ENCODE assay signal across 1 cellular context in the genomic region with DNA sequence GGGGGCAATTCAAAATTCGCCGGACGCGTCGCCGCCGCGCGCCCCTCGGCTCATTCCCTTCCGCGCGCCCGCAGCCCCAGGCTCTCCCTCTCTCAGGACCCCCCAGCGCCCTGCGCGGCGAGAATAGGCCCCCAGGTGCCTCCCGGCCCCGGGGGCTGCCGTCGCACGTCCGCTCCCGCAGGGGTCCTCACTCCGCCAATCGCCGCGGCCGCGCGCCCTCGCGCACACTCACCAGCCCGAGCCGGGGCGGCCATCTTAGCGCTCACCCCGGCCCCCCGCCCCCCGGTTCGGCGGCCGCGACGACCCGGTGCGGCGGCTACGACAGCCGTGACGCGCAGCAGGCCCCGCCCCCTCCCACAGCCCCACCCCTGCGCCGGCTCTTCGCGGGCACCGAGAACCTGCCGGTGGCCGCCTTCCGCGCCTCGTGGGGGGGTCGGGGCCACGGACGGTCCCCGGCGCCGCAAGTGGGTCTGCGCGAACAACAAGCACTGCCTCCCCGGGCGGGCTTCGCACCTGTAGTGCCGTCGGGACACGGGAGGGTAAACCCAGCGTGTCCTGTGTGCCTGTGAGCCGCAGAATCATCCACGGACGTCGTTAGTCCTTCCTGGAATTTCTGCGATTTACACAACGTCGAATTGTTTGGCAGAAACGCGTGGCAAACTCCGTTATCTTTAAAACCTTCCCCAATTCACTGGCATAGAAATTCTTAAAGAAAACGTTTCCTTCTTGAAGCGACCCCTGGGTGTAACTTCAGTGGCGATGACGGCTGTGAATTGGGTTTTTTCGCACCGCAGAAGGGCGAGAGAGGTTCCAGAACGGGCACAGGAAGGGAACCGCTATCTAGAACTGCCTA.
TF ChIP-seq lines count a peak whose summit lies in the region.

No MANE protein-coding gene starts in this region.

TF ChIP-seq in K562, 482 proteins besides CTCF, POLR2A, EP300 and RAD21 (continued from another document and continues in another):
- TF ChIP-seq, protein P1, sequence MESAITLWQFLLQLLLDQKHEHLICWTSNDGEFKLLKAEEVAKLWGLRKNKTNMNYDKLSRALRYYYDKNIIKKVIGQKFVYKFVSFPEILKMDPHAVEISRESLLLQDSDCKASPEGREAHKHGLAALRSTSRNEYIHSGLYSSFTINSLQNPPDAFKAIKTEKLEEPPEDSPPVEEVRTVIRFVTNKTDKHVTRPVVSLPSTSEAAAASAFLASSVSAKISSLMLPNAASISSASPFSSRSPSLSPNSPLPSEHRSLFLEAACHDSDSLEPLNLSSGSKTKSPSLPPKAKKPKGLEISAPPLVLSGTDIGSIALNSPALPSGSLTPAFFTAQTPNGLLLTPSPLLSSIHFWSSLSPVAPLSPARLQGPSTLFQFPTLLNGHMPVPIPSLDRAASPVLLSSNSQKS (CRISPR knock-in tag; IDR thresholded peaks at IDR 0.05): no peak
- TF ChIP-seq FOS (IDR thresholded peaks at IDR 0.05; ENCODE audit: extremely low read depth, insufficient read length) (no peak), KHSRP (IDR thresholded peaks at IDR 0.05) (no peak), ELF2 (CRISPR knock-in tag; IDR thresholded peaks at IDR 0.05) (no peak), CTBP1 (IDR thresholded peaks at IDR 0.05; ENCODE audit: borderline replicate concordance) (no peak), NCOR1 (IDR thresholded peaks at IDR 0.05) (no peak), MED1 (CRISPR knock-in tag; IDR thresholded peaks at IDR 0.05; ENCODE audit: borderline replicate concordance) (no peak), EGR1 (conservative IDR thresholded peaks at IDR 0.05) (no peak), EP400 (IDR thresholded peaks at IDR 0.05) (no peak), ZNF146 (CRISPR knock-in tag; IDR thresholded peaks at IDR 0.05; ENCODE audit: unreplicated experiment) (no peak), RCOR1 (IDR thresholded peaks at IDR 0.05; ENCODE audit: borderline replicate concordance in 1 of 2, low read depth in 2 of 2, low read length in 2 of 2) (no peak), NR2C1 (IDR thresholded peaks at IDR 0.05) (no peak), NR2C1 (tag; IDR thresholded peaks at IDR 0.05) (no peak), E2F3 (CRISPR knock-in tag; IDR thresholded peaks at IDR 0.05) (no peak), IFI16 (CRISPR knock-in tag; IDR thresholded peaks at IDR 0.05) (no peak), PCBP1 (IDR thresholded peaks at IDR 0.05; ENCODE audit: low read depth, low read length, poor library complexity, severe bottlenecking) (no peak), FOXM1 (IDR thresholded peaks at IDR 0.05; ENCODE audit: low read depth) (no peak), FOXM1 (CRISPR knock-in tag; IDR thresholded peaks at IDR 0.05; ENCODE audit: low read depth) (no peak), TRIM28 (IDR thresholded peaks at IDR 0.05) (no peak), TBP (optimal IDR thresholded peaks at IDR 0.05; ENCODE audit: low read depth, low read length) (peak; percentile 43), DDX20 (tag; IDR thresholded peaks at IDR 0.05; ENCODE audit: low read depth) (no peak), TBL1XR1 (IDR thresholded peaks at IDR 0.05; ENCODE audit: low read length in 2 of 2) (no peak), MYNN (IDR thresholded peaks at IDR 0.05) (no peak), MYNN (CRISPR knock-in tag; IDR thresholded peaks at IDR 0.05) (no peak), SP1 (CRISPR knock-in tag; IDR thresholded peaks at IDR 0.05) (no peak), PHF8 (IDR thresholded peaks at IDR 0.05; ENCODE audit: borderline replicate concordance, low read length) (peak; percentile 51; the same call in 1 of the 2 replicates), MAFK (IDR thresholded peaks at IDR 0.05; ENCODE audit: low read length) (no peak), TRIM24 (IDR thresholded peaks at IDR 0.05) (no peak), HEY1 (CRISPR knock-in tag; IDR thresholded peaks at IDR 0.05; ENCODE audit: borderline replicate concordance) (no peak), YBX1 (IDR thresholded peaks at IDR 0.05) (no peak), FOXJ2 (tag; IDR thresholded peaks at IDR 0.05) (no peak), SIRT6 (IDR thresholded peaks at IDR 0.05; ENCODE audit: low read depth, low read length) (no peak), TAL1 (IDR thresholded peaks at IDR 0.05) (no peak), NRF1 (conservative IDR thresholded peaks at IDR 0.05 in 1 of 2, IDR thresholded peaks at IDR 0.05 in 1 of 2) (peak; percentile 42 to 54; a peak in 2 of 4 replicates), ZNF551 (CRISPR knock-in tag; IDR thresholded peaks at IDR 0.05) (no peak), BACH1 (tag; IDR thresholded peaks at IDR 0.05) (no peak), TFAM (CRISPR knock-in tag; conservative IDR thresholded peaks at IDR 0.05) (no peak), ATF7 (IDR thresholded peaks at IDR 0.05) (no peak), MEF2D (tag; conservative IDR thresholded peaks at IDR 0.05; ENCODE audit: low read depth) (no peak), GTF2A2 (tag; IDR thresholded peaks at IDR 0.05) (no peak), RNF2 (IDR thresholded peaks at IDR 0.05) (no peak), PRMT5 (CRISPR knock-in tag; IDR thresholded peaks at IDR 0.05) (no peak), CXXC5 (CRISPR knock-in tag; IDR thresholded peaks at IDR 0.05) (peak; percentile 49; the same call in 1 of the 2 replicates), PHF21A (IDR thresholded peaks at IDR 0.05; ENCODE audit: borderline replicate concordance, low read depth) (no peak), HCFC1 (IDR thresholded peaks at IDR 0.05; ENCODE audit: low read depth, low read length) (no peak), POLR2G (IDR thresholded peaks at IDR 0.05; ENCODE audit: low read depth, low read length) (peak; percentile 85), FIP1L1 (IDR thresholded peaks at IDR 0.05; ENCODE audit: low read depth, low read length, poor library complexity, severe bottlenecking) (no peak)
- TF ChIP-seq, protein P2, sequence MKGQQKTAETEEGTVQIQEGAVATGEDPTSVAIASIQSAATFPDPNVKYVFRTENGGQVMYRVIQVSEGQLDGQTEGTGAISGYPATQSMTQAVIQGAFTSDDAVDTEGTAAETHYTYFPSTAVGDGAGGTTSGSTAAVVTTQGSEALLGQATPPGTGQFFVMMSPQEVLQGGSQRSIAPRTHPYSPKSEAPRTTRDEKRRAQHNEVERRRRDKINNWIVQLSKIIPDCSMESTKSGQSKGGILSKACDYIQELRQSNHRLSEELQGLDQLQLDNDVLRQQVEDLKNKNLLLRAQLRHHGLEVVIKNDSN (CRISPR knock-in tag; IDR thresholded peaks at IDR 0.05): no peak
- TF ChIP-seq, protein P3, sequence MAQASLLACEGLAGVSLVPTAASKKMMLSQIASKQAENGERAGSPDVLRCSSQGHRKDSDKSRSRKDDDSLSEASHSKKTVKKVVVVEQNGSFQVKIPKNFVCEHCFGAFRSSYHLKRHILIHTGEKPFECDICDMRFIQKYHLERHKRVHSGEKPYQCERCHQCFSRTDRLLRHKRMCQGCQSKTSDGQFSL (CRISPR knock-in tag; IDR thresholded peaks at IDR 0.05): peak; percentile 69; the same call in 1 of the 2 replicates
- TF ChIP-seq, protein P3 (tag; IDR thresholded peaks at IDR 0.05): peak in 1 of 2 experiments; percentile 34; a peak in 1 of 4 replicates
- TF ChIP-seq, protein P4, sequence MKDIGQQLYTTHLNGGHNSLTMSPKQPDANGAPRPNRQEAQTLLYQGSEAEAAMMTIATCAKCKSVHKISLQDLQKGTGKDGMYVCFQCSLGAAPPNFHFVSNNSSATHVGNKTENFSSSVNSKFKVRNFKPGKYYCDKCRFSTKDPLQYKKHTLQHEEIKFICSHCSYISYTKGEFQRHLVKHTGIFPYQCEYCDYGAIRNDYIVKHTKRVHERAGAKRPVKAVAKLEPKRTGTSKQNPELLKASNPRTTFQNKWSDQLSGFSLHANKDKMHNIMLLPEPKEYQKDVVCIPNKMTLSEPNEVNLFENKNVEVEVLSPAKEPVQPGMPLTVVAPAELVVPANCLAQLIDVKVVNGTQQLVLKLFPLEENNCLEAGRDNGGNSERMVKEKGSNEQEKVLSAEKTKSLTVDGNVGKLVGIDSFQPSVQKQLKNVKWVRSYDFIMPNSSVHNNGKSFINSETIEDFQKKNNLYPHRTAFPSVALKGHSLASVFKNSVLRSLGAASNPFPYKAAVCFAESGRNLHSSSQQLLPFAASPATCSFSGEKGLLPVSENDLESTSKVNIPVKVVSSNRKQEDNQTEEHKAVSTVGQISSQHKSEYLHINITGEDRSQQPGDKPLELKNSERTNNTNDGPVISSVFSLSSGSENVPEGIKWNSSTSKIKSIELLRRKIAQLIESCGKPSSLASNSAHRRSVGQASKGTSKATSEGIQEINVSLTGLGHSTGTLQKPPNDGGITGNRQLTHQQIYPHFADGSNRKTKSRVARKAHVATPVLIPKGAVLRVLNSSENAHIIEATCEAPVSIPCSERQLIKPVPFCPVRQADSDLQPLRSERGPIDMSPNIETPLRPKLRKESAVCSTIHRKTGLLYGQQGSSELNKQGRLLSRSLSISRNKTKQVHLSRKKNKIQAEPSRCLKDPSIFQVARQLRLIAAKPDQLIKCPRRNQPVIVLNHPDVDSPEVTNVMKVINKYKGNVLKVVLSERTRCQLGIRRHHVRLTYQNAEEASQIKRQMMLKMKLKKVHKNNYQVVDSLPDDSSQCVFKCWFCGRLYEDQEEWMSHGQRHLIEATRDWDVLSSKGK (CRISPR knock-in tag; IDR thresholded peaks at IDR 0.05): no peak
- TF ChIP-seq, protein P5, sequence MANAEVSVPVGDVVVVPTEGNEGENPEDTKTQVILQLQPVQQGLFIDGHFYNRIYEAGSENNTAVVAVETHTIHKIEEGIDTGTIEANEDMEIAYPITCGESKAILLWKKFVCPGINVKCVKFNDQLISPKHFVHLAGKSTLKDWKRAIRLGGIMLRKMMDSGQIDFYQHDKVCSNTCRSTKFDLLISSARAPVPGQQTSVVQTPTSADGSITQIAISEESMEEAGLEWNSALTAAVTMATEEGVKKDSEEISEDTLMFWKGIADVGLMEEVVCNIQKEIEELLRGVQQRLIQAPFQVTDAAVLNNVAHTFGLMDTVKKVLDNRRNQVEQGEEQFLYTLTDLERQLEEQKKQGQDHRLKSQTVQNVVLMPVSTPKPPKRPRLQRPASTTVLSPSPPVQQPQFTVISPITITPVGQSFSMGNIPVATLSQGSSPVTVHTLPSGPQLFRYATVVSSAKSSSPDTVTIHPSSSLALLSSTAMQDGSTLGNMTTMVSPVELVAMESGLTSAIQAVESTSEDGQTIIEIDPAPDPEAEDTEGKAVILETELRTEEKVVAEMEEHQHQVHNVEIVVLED (CRISPR knock-in tag; IDR thresholded peaks at IDR 0.05): no peak
- TF ChIP-seq, protein P6, sequence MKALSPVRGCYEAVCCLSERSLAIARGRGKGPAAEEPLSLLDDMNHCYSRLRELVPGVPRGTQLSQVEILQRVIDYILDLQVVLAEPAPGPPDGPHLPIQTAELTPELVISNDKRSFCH (CRISPR knock-in tag; IDR thresholded peaks at IDR 0.05): no peak
- TF ChIP-seq, protein P6 (tag; IDR thresholded peaks at IDR 0.05): no peak
- TF ChIP-seq, protein P7, sequence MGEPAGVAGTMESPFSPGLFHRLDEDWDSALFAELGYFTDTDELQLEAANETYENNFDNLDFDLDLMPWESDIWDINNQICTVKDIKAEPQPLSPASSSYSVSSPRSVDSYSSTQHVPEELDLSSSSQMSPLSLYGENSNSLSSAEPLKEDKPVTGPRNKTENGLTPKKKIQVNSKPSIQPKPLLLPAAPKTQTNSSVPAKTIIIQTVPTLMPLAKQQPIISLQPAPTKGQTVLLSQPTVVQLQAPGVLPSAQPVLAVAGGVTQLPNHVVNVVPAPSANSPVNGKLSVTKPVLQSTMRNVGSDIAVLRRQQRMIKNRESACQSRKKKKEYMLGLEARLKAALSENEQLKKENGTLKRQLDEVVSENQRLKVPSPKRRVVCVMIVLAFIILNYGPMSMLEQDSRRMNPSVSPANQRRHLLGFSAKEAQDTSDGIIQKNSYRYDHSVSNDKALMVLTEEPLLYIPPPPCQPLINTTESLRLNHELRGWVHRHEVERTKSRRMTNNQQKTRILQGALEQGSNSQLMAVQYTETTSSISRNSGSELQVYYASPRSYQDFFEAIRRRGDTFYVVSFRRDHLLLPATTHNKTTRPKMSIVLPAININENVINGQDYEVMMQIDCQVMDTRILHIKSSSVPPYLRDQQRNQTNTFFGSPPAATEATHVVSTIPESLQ (CRISPR knock-in tag; IDR thresholded peaks at IDR 0.05): no peak
- TF ChIP-seq, protein P8, sequence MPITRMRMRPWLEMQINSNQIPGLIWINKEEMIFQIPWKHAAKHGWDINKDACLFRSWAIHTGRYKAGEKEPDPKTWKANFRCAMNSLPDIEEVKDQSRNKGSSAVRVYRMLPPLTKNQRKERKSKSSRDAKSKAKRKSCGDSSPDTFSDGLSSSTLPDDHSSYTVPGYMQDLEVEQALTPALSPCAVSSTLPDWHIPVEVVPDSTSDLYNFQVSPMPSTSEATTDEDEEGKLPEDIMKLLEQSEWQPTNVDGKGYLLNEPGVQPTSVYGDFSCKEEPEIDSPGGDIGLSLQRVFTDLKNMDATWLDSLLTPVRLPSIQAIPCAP (CRISPR knock-in tag; IDR thresholded peaks at IDR 0.05; ENCODE audit: borderline replicate concordance): no peak
- TF ChIP-seq, protein P9, sequence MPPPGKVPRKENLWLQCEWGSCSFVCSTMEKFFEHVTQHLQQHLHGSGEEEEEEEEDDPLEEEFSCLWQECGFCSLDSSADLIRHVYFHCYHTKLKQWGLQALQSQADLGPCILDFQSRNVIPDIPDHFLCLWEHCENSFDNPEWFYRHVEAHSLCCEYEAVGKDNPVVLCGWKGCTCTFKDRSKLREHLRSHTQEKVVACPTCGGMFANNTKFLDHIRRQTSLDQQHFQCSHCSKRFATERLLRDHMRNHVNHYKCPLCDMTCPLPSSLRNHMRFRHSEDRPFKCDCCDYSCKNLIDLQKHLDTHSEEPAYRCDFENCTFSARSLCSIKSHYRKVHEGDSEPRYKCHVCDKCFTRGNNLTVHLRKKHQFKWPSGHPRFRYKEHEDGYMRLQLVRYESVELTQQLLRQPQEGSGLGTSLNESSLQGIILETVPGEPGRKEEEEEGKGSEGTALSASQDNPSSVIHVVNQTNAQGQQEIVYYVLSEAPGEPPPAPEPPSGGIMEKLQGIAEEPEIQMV (tag; conservative IDR thresholded peaks at IDR 0.05; ENCODE audit: low read depth): no peak
